Comparison of ENCODE assay signal across 8 cellular contexts in the genomic region with DNA sequence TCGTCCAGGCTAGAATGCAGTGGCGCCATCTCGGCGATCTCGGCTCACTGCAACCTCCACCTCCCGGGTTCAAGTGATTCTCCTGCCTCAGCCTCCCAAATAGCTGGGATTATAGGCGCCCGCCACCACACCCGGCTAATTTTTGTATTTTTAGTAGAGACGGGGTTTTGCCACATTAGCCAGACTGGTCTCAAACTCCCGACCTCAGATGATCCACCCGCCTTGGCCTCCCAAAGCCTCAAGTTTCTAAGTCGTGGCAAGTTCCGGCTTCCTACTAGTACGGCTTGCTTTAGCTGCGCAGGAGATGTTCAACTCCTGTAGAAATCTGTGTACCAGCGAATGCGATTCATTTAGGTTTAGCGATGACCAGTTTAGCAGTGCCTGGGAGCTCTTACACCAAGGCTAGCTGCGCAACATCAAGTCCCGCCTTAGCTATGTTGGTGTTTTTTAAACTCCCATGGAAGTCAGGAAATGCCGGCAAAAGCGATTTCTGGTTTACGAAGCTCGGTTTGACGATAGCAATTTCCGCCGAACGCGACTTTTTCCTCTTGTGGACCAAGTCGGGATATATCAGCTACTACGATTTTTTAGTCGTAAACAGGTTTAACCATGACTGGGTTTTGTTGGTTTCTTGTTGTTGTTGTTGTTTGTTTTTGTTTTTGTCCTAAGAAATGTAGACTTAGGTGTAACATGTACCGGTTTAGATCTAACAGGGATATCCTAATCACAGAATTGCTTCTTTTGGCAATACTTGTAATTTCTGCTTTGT. TPM values are rescaled to one million over a fixed set of nuclear protein-coding genes. Genes with fewer than 3 reads are reported as not detected.
DNase-seq lines count a peak whose midpoint lies in the region; ATAC-seq and TF ChIP-seq lines count a peak whose summit lies in the region.

No MANE protein-coding gene starts in this region.

- 14 to 17% methylated on average over 34 of the region's 34 CpGs for WGBS in esophagus, 2 donors

- H3K36me3 Mint-ChIP-seq in IgD-negative memory B cell, result peaks cover 6% of the 10 kb centered on the region
- peaks cover 16% of the 10 kb centered on the region for H3K36me3 Mint-ChIP-seq in activated CD8-positive, alpha-beta T cell treated with anti-CD3 and anti-CD28 coated beads, Interleukin-2, amount 10 ng/mL, durations not matched to agents 7 days and 5 days (ENCODE audit: low read depth)

- H3K4me3 ChIP-seq in esophagus (ENCODE audit: low read depth in 1 of 2, low read length in 2 of 2) (peak overlapping the region in 1 of 2 donors; percentile 64), neutrophil (ENCODE audit: low read depth in 1 of 2, low read length in 1 of 2) (peak overlapping the region; percentile 70 to 74)

- H3K9me3 Mint-ChIP-seq in IgD-negative memory B cell, result peaks cover 0 to 4% (median 0%) of the 10 kb centered on the region in 3 donors
- peaks cover 2% of the 10 kb centered on the region for H3K9me3 Mint-ChIP-seq in activated CD8-positive, alpha-beta T cell treated with anti-CD3 and anti-CD28 coated beads, Interleukin-2, amount 10 ng/mL, durations not matched to agents 7 days and 5 days (ENCODE audit: insufficient read depth)

- H3K27ac ChIP-seq in esophagus (ENCODE audit: low read depth in 2 of 2, low read length in 1 of 2) (peak overlapping the region; percentile 87 to 88), neutrophil (peak overlapping the region; percentile 94)

- H3K4me1 Mint-ChIP-seq in IgD-negative memory B cell, result peaks cover 22 to 28% (median 25%) of the 10 kb centered on the region in 3 donors
- H3K4me1 Mint-ChIP-seq in activated CD8-positive, alpha-beta T cell treated with anti-CD3 and anti-CD28 coated beads, Interleukin-2, amount 10 ng/mL, durations not matched to agents 7 days and 5 days (ENCODE audit: low read depth), result peaks cover 25% of the 10 kb centered on the region

- CTCF ChIA-PET in activated CD8-positive, alpha-beta T cell treated with anti-CD3 and anti-CD28 coated beads, Interleukin-2, amount 10 ng/mL, durations not matched to agents 7 days and 5 days (lab: Charles Lee), result interaction anchor here (0.7 to 10.2 kb wide), 17 partner anchors 15 to 311 kb away, joined by 3 to 150 read pairs (median 6); a partner anchor contains a TSS

- POLR2A ChIA-PET in activated CD8-positive, alpha-beta T cell treated with anti-CD3 and anti-CD28 coated beads, Interleukin-2, amount 10 ng/mL, durations not matched to agents 7 days and 5 days (lab: Charles Lee), result interaction anchor here (0.6 to 12.1 kb wide), 22 partner anchors 9 to 1090 kb away, joined by 3 to 469 read pairs (median 4); a partner anchor contains a TSS

- H3K36me3 ChIP-seq in esophagus (ENCODE audit: control insufficient read depth in 2 of 2, insufficient read depth in 2 of 2, low read length in 1 of 2), result no peaks in the 10 kb centered on the region
- H3K36me3 ChIP-seq in neutrophil, result no peaks in the 10 kb centered on the region

- peak overlapping the region; percentile 100 for H3K27ac Mint-ChIP-seq in IgD-negative memory B cell
- H3K27ac Mint-ChIP-seq in activated CD8-positive, alpha-beta T cell treated with anti-CD3 and anti-CD28 coated beads, Interleukin-2, amount 10 ng/mL, durations not matched to agents 7 days and 5 days, result peak overlapping the region; percentile 99

- H3K27me3 Mint-ChIP-seq in IgD-negative memory B cell, result no peaks in the 10 kb centered on the region
- H3K27me3 Mint-ChIP-seq in activated CD8-positive, alpha-beta T cell treated with anti-CD3 and anti-CD28 coated beads, Interleukin-2, amount 10 ng/mL, durations not matched to agents 7 days and 5 days (ENCODE audit: low read depth), result no peaks in the 10 kb centered on the region

- TF ChIP-seq CTCF in neutrophil (IDR thresholded peaks at IDR 0.05), result no peak

- H3K4me1 ChIP-seq in esophagus (ENCODE audit: control insufficient read depth in 2 of 2, insufficient read depth in 2 of 2, low read length in 1 of 2), result peaks cover 2% of the 10 kb centered on the region in 2 donors
- peaks cover 28 to 39% of the 10 kb centered on the region in 2 experiments for H3K4me1 ChIP-seq in neutrophil (ENCODE audit: control insufficient read depth in 1 of 2, insufficient read depth in 1 of 2, low read depth in 1 of 2, low read length in 1 of 2)

- peaks cover 3 to 11% of the 10 kb centered on the region in 2 donors for H3K27me3 ChIP-seq in esophagus (ENCODE audit: control insufficient read depth in 1 of 2, insufficient read depth in 2 of 2, low read length in 2 of 2)
- H3K27me3 ChIP-seq in neutrophil, result no peaks in the 10 kb centered on the region

- peak; percentile 11 for ATAC-seq in activated CD8-positive, alpha-beta T cell treated with anti-CD3 and anti-CD28 coated beads, Interleukin-2, amount 10 ng/mL, durations not matched to agents 7 days and 5 days

- DNase-seq in activated CD8-positive, alpha-beta T cell treated with anti-CD3 and anti-CD28 coated beads, Interleukin-2, amount 10 ng/mL, durations not matched to agents 7 days and 5 days, result peak; percentile 75
- DNase-seq in NCI-H345 treated with DMSO at 0.1 percent for 48 hours (lab: John Stamatoyannopoulos, UW; ENCODE audit: unreplicated experiment) (no peak), GM03348 (ENCODE audit: low spot score) (no peak), amygdala (lab: John Stamatoyannopoulos, UW) (no peak)

- peak overlapping the region; percentile 98 to 100 (median 100) for H3K4me3 Mint-ChIP-seq in IgD-negative memory B cell
- peak overlapping the region; percentile 94 for H3K4me3 Mint-ChIP-seq in activated CD8-positive, alpha-beta T cell treated with anti-CD3 and anti-CD28 coated beads, Interleukin-2, amount 10 ng/mL, durations not matched to agents 7 days and 5 days

- TF ChIP-seq POLR2A in GM15510 (IDR thresholded peaks at IDR 0.05; ENCODE audit: borderline replicate concordance, extremely low read depth, insufficient read length), result peak; percentile 35

- H3K9me3 ChIP-seq in esophagus (ENCODE audit: control insufficient read depth in 2 of 2, insufficient read depth in 1 of 2, low read depth in 1 of 2, low read length in 1 of 2), result peaks cover 0 to 12% of the 10 kb centered on the region in 2 donors
- H3K9me3 ChIP-seq in neutrophil, result no peaks in the 10 kb centered on the region

RNA-seq across cellular contexts. Expression of a gene that starts 46.4 kb away (rescaled TPM):
- polyA plus RNA-seq in IgD-negative memory B cell (42.9 TPM), esophagus (1 to 10 TPM; 2.3 to 2.4 TPM)
- 10 to 100 TPM; 28.0 to 29.3 TPM for total RNA-seq in activated CD8-positive, alpha-beta T cell treated with anti-CD3 and anti-CD28 coated beads, Interleukin-2, amount 10 ng/mL, durations not matched to agents 7 days and 5 days

Comparison
In these comparisons a context has a peak if more than half of its experiments do, and no peak if none do; other contexts are left out.
1. RNA of a gene that starts 46.4 kb away (polyA plus RNA-seq): 42.9 TPM in IgD-negative memory B cell (single experiment); 2.3 to 2.4 TPM in esophagus; every median in the first group is over 10 times any median in the second.